ENCODE assay signal across 1 cellular context in genomic region chr3:4838621-4839022, GRCh38.
TF ChIP-seq lines count a peak whose summit lies in the region.

No MANE protein-coding gene starts in this region.

TF ChIP-seq in GM12878, 131 proteins besides CTCF, POLR2A, EP300 and RAD21 (continued from another document and continues in another):
- no peak for TF ChIP-seq EZH2 (IDR thresholded peaks at IDR 0.05; ENCODE audit: borderline replicate concordance, control insufficient read depth, low read depth, low read length)
- TF ChIP-seq TBL1XR1 (IDR thresholded peaks at IDR 0.05; ENCODE audit: low read depth, low read length): peak; percentile 23; the same call in 1 of the 2 replicates
- peak; percentile 67; the same call in 1 of the 2 replicates for TF ChIP-seq EED (IDR thresholded peaks at IDR 0.05; ENCODE audit: low read depth)
- TF ChIP-seq NFIC (IDR thresholded peaks at IDR 0.05; ENCODE audit: low read depth, low read length): peak; percentile 86
- TF ChIP-seq CBX5 (IDR thresholded peaks at IDR 0.05; ENCODE audit: low read depth): no peak
- TF ChIP-seq NR2C2 (IDR thresholded peaks at IDR 0.05; ENCODE audit: borderline replicate concordance, control insufficient read depth, insufficient read length, low read depth): no peak
- peak; percentile 52; the same call in 1 of the 2 replicates for TF ChIP-seq DPF2 (IDR thresholded peaks at IDR 0.05)
- TF ChIP-seq MTA3 (IDR thresholded peaks at IDR 0.05; ENCODE audit: borderline replicate concordance, low read length): peak; percentile 66; the same call in 1 of the 2 replicates
- TF ChIP-seq ELK1 (IDR thresholded peaks at IDR 0.05; ENCODE audit: low read depth, low read length): no peak
- TF ChIP-seq ZSCAN29 (IDR thresholded peaks at IDR 0.05): no peak
- no peak for TF ChIP-seq SREBF2 (IDR thresholded peaks at IDR 0.05; ENCODE audit: low read length)
- peak; percentile 50; the same call in 1 of the 2 replicates for TF ChIP-seq CREM (IDR thresholded peaks at IDR 0.05; ENCODE audit: low read depth)
- TF ChIP-seq ZBED1 (IDR thresholded peaks at IDR 0.05; ENCODE audit: borderline replicate concordance): peak; percentile 25; the same call in 1 of the 2 replicates
- no peak for TF ChIP-seq PBX3 (IDR thresholded peaks at IDR 0.05; ENCODE audit: insufficient replicate concordance, low read depth, low read length)
- peak; percentile 57; the same call in 1 of the 2 replicates for TF ChIP-seq PAX5 (IDR thresholded peaks at IDR 0.05; ENCODE audit: borderline replicate concordance, low read depth, low read length)
- TF ChIP-seq NR2C1 (IDR thresholded peaks at IDR 0.05): no peak
- TF ChIP-seq SIN3A (IDR thresholded peaks at IDR 0.05; ENCODE audit: low read depth, low read length): no peak
- no peak for TF ChIP-seq SRF (IDR thresholded peaks at IDR 0.05; ENCODE audit: low read depth in 2 of 2, low read length in 2 of 2)
- no peak for TF ChIP-seq NKRF (conservative IDR thresholded peaks at IDR 0.05)
- no peak for TF ChIP-seq BCLAF1 (IDR thresholded peaks at IDR 0.05)
- no peak for TF ChIP-seq BRCA1 (IDR thresholded peaks at IDR 0.05; ENCODE audit: low read depth, low read length)
- TF ChIP-seq TCF7 (IDR thresholded peaks at IDR 0.05; ENCODE audit: borderline replicate concordance): no peak
- TF ChIP-seq IKZF1 (conservative IDR thresholded peaks at IDR 0.05): peak; percentile 70; the same call in 1 of the 2 replicates
- no peak for TF ChIP-seq SMARCA5 (IDR thresholded peaks at IDR 0.05)
- no peak for TF ChIP-seq RCOR1 (conservative IDR thresholded peaks at IDR 0.05; ENCODE audit: low read depth, low read length)
- TF ChIP-seq RFX5 (IDR thresholded peaks at IDR 0.05; ENCODE audit: low read depth, low read length): no peak
- TF ChIP-seq IKZF2 (IDR thresholded peaks at IDR 0.05): peak in 1 of 2 experiments; percentile 70; a peak in 2 of 4 replicates
- TF ChIP-seq EGR1 (IDR thresholded peaks at IDR 0.05; ENCODE audit: borderline replicate concordance in 1 of 2, low read depth in 2 of 2, low read length in 2 of 2): no peak
- TF ChIP-seq ZNF687 (IDR thresholded peaks at IDR 0.05): peak; percentile 51; the same call in 1 of the 2 replicates
- peak; percentile 24; the same call in 1 of the 2 replicates for TF ChIP-seq PML (IDR thresholded peaks at IDR 0.05; ENCODE audit: low read length)
- TF ChIP-seq HDGF (IDR thresholded peaks at IDR 0.05): no peak
- no peak; the same call in 2 of the 3 replicates for TF ChIP-seq POU2F2 (IDR thresholded peaks at IDR 0.05; ENCODE audit: borderline replicate concordance, low read depth, low read length)
- TF ChIP-seq STAT3 (IDR thresholded peaks at IDR 0.05; ENCODE audit: low read depth, low read length): no peak
- TF ChIP-seq RELB (IDR thresholded peaks at IDR 0.05; ENCODE audit: low read depth): no peak
- no peak for TF ChIP-seq NBN (IDR thresholded peaks at IDR 0.05)
- TF ChIP-seq SREBF1 (IDR thresholded peaks at IDR 0.05; ENCODE audit: low read length): no peak
- peak; percentile 24 for TF ChIP-seq CUX1 (IDR thresholded peaks at IDR 0.05; ENCODE audit: insufficient replicate concordance, low read depth, low read length)
- no peak for TF ChIP-seq ZZZ3 (IDR thresholded peaks at IDR 0.05; ENCODE audit: control insufficient read depth, insufficient read length, low read depth)
- TF ChIP-seq NFXL1 (IDR thresholded peaks at IDR 0.05; ENCODE audit: borderline replicate concordance): no peak
- TF ChIP-seq NRF1 (conservative IDR thresholded peaks at IDR 0.05; ENCODE audit: low read depth, low read length): no peak
- TF ChIP-seq MYB (IDR thresholded peaks at IDR 0.05; ENCODE audit: borderline replicate concordance, low read depth, low read length): no peak
- 0 out of 2 replicates have a peak, but pooled peaks have one; percentile 29 for TF ChIP-seq TAF1 (IDR thresholded peaks at IDR 0.05; ENCODE audit: borderline replicate concordance, low read depth, low read length)
- no peak for TF ChIP-seq IRF3 (IDR thresholded peaks at IDR 0.05)
- TF ChIP-seq ZNF622 (IDR thresholded peaks at IDR 0.05): no peak
